ENCODE assay signal across 8 cellular contexts in genomic region chrX:45710081-45710801, GRCh38.
DNase-seq lines count a peak whose midpoint lies in the region; ATAC-seq lines count a peak whose summit lies in the region.

No MANE protein-coding gene starts in this region.

- H3K27ac ChIP-seq in CD8-positive, alpha-beta memory T cell (ENCODE audit: low read depth, low read length): no peak overlapping the region

- no peak overlapping the region for H3K4me3 ChIP-seq in CD8-positive, alpha-beta memory T cell (ENCODE audit: low read length)

- H3K4me1 Mint-ChIP-seq in CD8-positive, alpha-beta memory T cell: peaks cover 11 to 28% (median 17%) of the 10 kb centered on the region in 3 donors
- peaks cover 37% of the 10 kb centered on the region for H3K4me1 Mint-ChIP-seq in activated naive CD8-positive, alpha-beta T cell treated with anti-CD3 and anti-CD28 coated beads for 36 hours

- no peaks in the 10 kb centered on the region for H3K27me3 Mint-ChIP-seq in CD8-positive, alpha-beta memory T cell
- no peaks in the 10 kb centered on the region for H3K27me3 Mint-ChIP-seq in activated naive CD8-positive, alpha-beta T cell treated with anti-CD3 and anti-CD28 coated beads for 36 hours

- POLR2A ChIA-PET in CD8-positive, alpha-beta memory T cell (lab: Charles Lee): no interaction called here

- peak overlapping the region in 6 of 8 donors; percentile 12 to 81 (median 46) for H3K27ac Mint-ChIP-seq in CD8-positive, alpha-beta memory T cell
- H3K27ac Mint-ChIP-seq in activated naive CD8-positive, alpha-beta T cell treated with anti-CD3 and anti-CD28 coated beads for 36 hours: peak overlapping the region; percentile 79

- H3K9me3 ChIP-seq in CD8-positive, alpha-beta memory T cell (ENCODE audit: low read length): no peaks in the 10 kb centered on the region

- peak; percentile 88 for ATAC-seq in GM21515 (IDR thresholded peaks at IDR 0.05; ENCODE audit: unreplicated experiment)

- H3K9me3 Mint-ChIP-seq in CD8-positive, alpha-beta memory T cell: peaks cover 0 to 6% (median 0%) of the 10 kb centered on the region in 5 donors
- peaks cover 4% of the 10 kb centered on the region for H3K9me3 Mint-ChIP-seq in activated naive CD8-positive, alpha-beta T cell treated with anti-CD3 and anti-CD28 coated beads for 36 hours

- H3K27me3 ChIP-seq in CD8-positive, alpha-beta memory T cell (ENCODE audit: insufficient read depth, low read length, poor library complexity, severe bottlenecking): no peaks in the 10 kb centered on the region

- H3K36me3 Mint-ChIP-seq in CD8-positive, alpha-beta memory T cell: no peaks in the 10 kb centered on the region
- H3K36me3 Mint-ChIP-seq in activated naive CD8-positive, alpha-beta T cell treated with anti-CD3 and anti-CD28 coated beads for 36 hours: no peaks in the 10 kb centered on the region

- H3K4me1 ChIP-seq in CD8-positive, alpha-beta memory T cell (ENCODE audit: insufficient read depth, low read length): no peaks in the 10 kb centered on the region

- H3K4me3 Mint-ChIP-seq in CD8-positive, alpha-beta memory T cell: peak overlapping the region in 1 of 7 donors; percentile 7
- no peak overlapping the region for H3K4me3 Mint-ChIP-seq in activated naive CD8-positive, alpha-beta T cell treated with anti-CD3 and anti-CD28 coated beads for 36 hours

- H3K36me3 ChIP-seq in CD8-positive, alpha-beta memory T cell (ENCODE audit: insufficient read depth, low read length): no peaks in the 10 kb centered on the region

- in situ Hi-C loops in G401 (cut with HindIII; ENCODE audit: low sequenced_read_pairs): no loop called here

- DNase-seq in CD8-positive, alpha-beta memory T cell: no peak
- DNase-seq in HS-5 (ENCODE audit: low read depth) (peak; percentile 91), DMS53 treated with DMSO at 0.1 percent for 48 hours (lab: John Stamatoyannopoulos, UW; ENCODE audit: unreplicated experiment) (no peak), HuH-7 (ENCODE audit: low spot score) (no peak), G401 (ENCODE audit: low spot score) (no peak)
- peak; percentile 61 for DNase-seq in activated naive CD8-positive, alpha-beta T cell treated with anti-CD3 and anti-CD28 coated beads for 36 hours
- DNase-seq in stimulated activated CD4-positive, alpha-beta T cell treated with anti-CD3 and anti-CD28 coated beads, Interleukin-1b, Interleukin-23, amount 100 ng/mL, for 4 hours (ENCODE audit: low read depth in 2 of 2): peak; percentile 6 to 26

- CTCF ChIA-PET in CD8-positive, alpha-beta memory T cell (lab: Charles Lee): no interaction called here

Comparison
In these comparisons a context has a peak if more than half of its experiments do, and no peak if none do; other contexts are left out.
1. DNase-seq: peak in HS-5 (single experiment), activated naive CD8-positive, alpha-beta T cell treated with anti-CD3 and anti-CD28 coated beads for 36 hours (single experiment) and stimulated activated CD4-positive, alpha-beta T cell treated with anti-CD3 and anti-CD28 coated beads, Interleukin-1b, Interleukin-23, amount 100 ng/mL, for 4 hours (2 of 2); none in CD8-positive, alpha-beta memory T cell (0 of 5), DMS53 treated with DMSO at 0.1 percent for 48 hours (single experiment), HuH-7 (single experiment) and G401 (single experiment).